1 cellular context compared by ENCODE assay signal in genomic region chr3:58042947-58043707, GRCh38.
TF ChIP-seq lines count a peak whose summit lies in the region.

No MANE protein-coding gene starts in this region.

TF ChIP-seq in HCT116, 20 proteins besides CTCF, POLR2A, EP300 and RAD21 (continued from another document):
- TF ChIP-seq REST (IDR thresholded peaks at IDR 0.05; ENCODE audit: low read depth) (no peak), JUND (IDR thresholded peaks at IDR 0.05) (no peak), ZFX (IDR thresholded peaks at IDR 0.05) (no peak), CEBPB (IDR thresholded peaks at IDR 0.05; ENCODE audit: low read depth) (no peak), TCF7L2 (IDR thresholded peaks at IDR 0.05; ENCODE audit: borderline replicate concordance, extremely low read depth, insufficient read depth, insufficient read length) (no peak)
